ENCODE assay signal across 11 cellular contexts in genomic region chr3:47527952-47528718, GRCh38. TPM values are rescaled to one million over a fixed set of nuclear protein-coding genes. Genes with fewer than 3 reads are reported as not detected.
"Had no signal": no experiment of that assay in that cellular context is flagged by ENCODE, and none has a peak within 500 bp of the region (broad histone marks: within the 10 kb centered on the region; RNA-seq: fewer than 3 reads in every experiment).

No MANE protein-coding gene starts in this region.

- H3K36me3 ChIP-seq: stomach, thoracic aorta had no signal

- H3K4me3 ChIP-seq: stomach, thoracic aorta had no signal

- DNase-seq: activated CD4-positive, alpha-beta memory T cell treated with anti-CD3 and anti-CD28 coated beads for 36 hours; activated naive CD8-positive, alpha-beta T cell treated with anti-CD3 and anti-CD28 coated beads, Interleukin-2, amount 10 ng/mL, durations not matched to agents 7 days and 5 days; activated T-cell treated with anti-CD3 and anti-CD28 coated beads, Interleukin-2, amount 50 U/mL, for 72 hours; anterior cingulate cortex; stimulated activated CD4-positive, alpha-beta T cell treated with anti-CD3 and anti-CD28 coated beads, Interleukin-15, amount 100 ng/mL, for 24 hours; stimulated activated CD4-positive, alpha-beta T cell treated with anti-CD3 and anti-CD28 coated beads, Interleukin-4, amount 100 ng/mL, for 24 hours; stomach; T-helper 9 cell had no signal

- H3K27me3 ChIP-seq: stomach had no signal

- ATAC-seq: activated T-cell treated with anti-CD3 and anti-CD28 coated beads, Interleukin-2, amount 50 U/mL, for 72 hours had no signal

- H3K27ac ChIP-seq: stomach, thoracic aorta had no signal

- H3K9me3 ChIP-seq: stomach, thoracic aorta had no signal

RNA-seq across cellular contexts. Expression of gene CSPG5, which starts 50.5 kb away (rescaled TPM):
- total RNA-seq: ureter had no signal
- polyA plus RNA-seq: fibroblast of lung had no signal
